Comparison of ENCODE assay signal across 17 cellular contexts in the genomic region with DNA sequence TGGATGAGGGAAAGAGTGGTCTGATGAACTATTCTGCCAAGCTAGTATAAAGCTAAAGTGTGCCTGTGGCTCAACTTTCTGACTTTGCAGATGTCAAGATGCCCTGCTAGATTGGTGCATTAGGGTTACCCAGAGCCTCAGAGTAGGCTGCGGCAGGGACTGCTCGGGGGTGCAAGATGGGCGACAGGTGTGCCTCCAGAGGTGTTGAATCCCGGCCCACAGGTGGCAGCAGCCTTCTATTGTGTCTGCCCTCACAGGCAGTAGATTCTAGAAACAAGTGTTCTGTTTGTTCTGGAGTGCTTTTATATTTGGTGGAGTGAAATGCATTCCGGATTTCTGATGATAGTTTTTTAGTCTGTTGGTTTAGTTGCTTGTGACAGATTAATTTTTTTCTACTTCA.
A peak's percentile ranks its signal among the peaks of the same experiment; 100 is the strongest.
DNase-seq lines count a peak whose midpoint lies in the region; ATAC-seq and TF ChIP-seq lines count a peak whose summit lies in the region.
"Had no signal": no experiment of that assay in that cellular context is flagged by ENCODE, and none has a peak within 500 bp of the region (broad histone marks: within the 10 kb centered on the region; RNA-seq: fewer than 3 reads in every experiment).

No MANE protein-coding gene starts in this region.

- H2BK15ac ChIP-seq in H9 (ENCODE audit: low read depth, low read length), result no peak overlapping the region

- no peak overlapping the region for H4K5ac ChIP-seq in H9 (ENCODE audit: insufficient read length, low read depth, low read length)

- no peak overlapping the region for H2AFZ ChIP-seq in H9 (ENCODE audit: low read length)

- H4K91ac ChIP-seq in H9 (ENCODE audit: insufficient read length, low read depth, low read length), result no peak overlapping the region

- H3T11ph ChIP-seq in H9 (ENCODE audit: low read length), result no peak overlapping the region

- H3K4me2 ChIP-seq in H9 (ENCODE audit: insufficient read depth, insufficient read length, low read length), result no peak overlapping the region

- H3K56ac ChIP-seq in H9 (ENCODE audit: insufficient read length, low read depth, low read length), result no peak overlapping the region

- H3K36me3 Mint-ChIP-seq in H9 (ENCODE audit: insufficient read depth in 1 of 3, low read depth in 3 of 3), result peaks cover 24 to 59% (median 57%) of the 10 kb centered on the region in 3 experiments; a peak in 6 of 7 replicates
- H3K36me3 Mint-ChIP-seq in memory B cell, result peaks cover 50% of the 10 kb centered on the region

- no peaks in the 10 kb centered on the region for H3K23me2 ChIP-seq in H9 (ENCODE audit: insufficient read length, low read depth, low read length, poor library complexity, severe bottlenecking)

- H3K18ac ChIP-seq in H9 (ENCODE audit: insufficient read length, low read depth, low read length), result no peak overlapping the region

- WGBS in H9 (ENCODE audit: extremely low coverage, insufficient read length, low lambda C conversion rate), result no CpG with 5 or more reads among the region's 5 CpGs

- H3K4me1 ChIP-seq in H9 (ENCODE audit: insufficient read depth, low read length), result no peaks in the 10 kb centered on the region
- H3K4me1 ChIP-seq: body of pancreas had no signal

- H3K27me3 Mint-ChIP-seq in H9 (ENCODE audit: low read depth), result no peaks in the 10 kb centered on the region
- H3K27me3 Mint-ChIP-seq in memory B cell, result no peaks in the 10 kb centered on the region
- H3K27me3 Mint-ChIP-seq: effector memory CD8-positive, alpha-beta T cell had no signal

- no peak overlapping the region for H3K4me3 Mint-ChIP-seq in H9
- no peak overlapping the region for H3K4me3 Mint-ChIP-seq in memory B cell
- H3K4me3 Mint-ChIP-seq: effector memory CD8-positive, alpha-beta T cell; nephron progenitor cell had no signal

- no peak overlapping the region for H2BK12ac ChIP-seq in H9 (ENCODE audit: insufficient read length, low read depth, low read length)

- H3K9me3 Mint-ChIP-seq in H9 (no peaks in the 10 kb centered on the region), memory B cell (no peaks in the 10 kb centered on the region)
- H3K9me3 Mint-ChIP-seq: effector memory CD8-positive, alpha-beta T cell; nephron progenitor cell had no signal

- H3K23ac ChIP-seq in H9 (ENCODE audit: insufficient read length, low read depth, low read length), result no peak overlapping the region

- no peaks in the 10 kb centered on the region for H3K79me1 ChIP-seq in H9 (ENCODE audit: insufficient read depth, low read depth, low read length, poor library complexity, severe bottlenecking)

- no peaks in the 10 kb centered on the region for H3K9me3 ChIP-seq in H9 (ENCODE audit: control insufficient read depth, low read depth, low read length)
- H3K9me3 ChIP-seq: body of pancreas had no signal

- H2BK20ac ChIP-seq in H9 (ENCODE audit: low read depth, low read length, poor library complexity, severe bottlenecking), result no peak overlapping the region

- H2BK120ac ChIP-seq in H9 (ENCODE audit: low read depth, low read length, poor library complexity, severe bottlenecking), result no peak overlapping the region

- H4K8ac ChIP-seq in H9 (replicated peaks; ENCODE audit: insufficient read length, low read depth, low read length), result no peak overlapping the region

- no peak overlapping the region for H3K4ac ChIP-seq in H9 (ENCODE audit: low read depth, low read length)

- no peak overlapping the region for H2AK5ac ChIP-seq in H9 (ENCODE audit: insufficient read length, low read length)

- DNase-seq in COR-L47 (lab: John Stamatoyannopoulos, UW) (peak; percentile 1), H9 (peak; percentile 49), SW480 (ENCODE audit: low spot score) (peak; percentile 11), memory B cell (ENCODE audit: low spot score in 2 of 2) (no peak), HuH-7.5 (ENCODE audit: low spot score) (no peak)
- DNase-seq: activated CD8-positive, alpha-beta memory T cell treated with anti-CD3 and anti-CD28 coated beads for 24 hours; body of pancreas; effector memory CD8-positive, alpha-beta T cell; glutamatergic neuron; KG1; NCI-H187; NCI-H446; nephron progenitor cell; stimulated activated naive CD4-positive, alpha-beta T cell treated with Interleukin-2 at 50 U/mL for 16 hours had no signal

- H2BK5ac ChIP-seq in H9 (ENCODE audit: insufficient read length, low read length), result no peak overlapping the region

- 0 out of 7 replicates have a peak overlapping the region, but pooled peaks of 1 of the 3 experiments have one; percentile 52 for H3K27ac Mint-ChIP-seq in H9
- peak overlapping the region; percentile 20 for H3K27ac Mint-ChIP-seq in memory B cell
- H3K27ac Mint-ChIP-seq: nephron progenitor cell had no signal

- peaks cover 2% of the 10 kb centered on the region in 2 experiments; a peak in 1 of 4 replicates for H3K4me1 Mint-ChIP-seq in H9
- H3K4me1 Mint-ChIP-seq in memory B cell, result peaks cover 4% of the 10 kb centered on the region
- H3K4me1 Mint-ChIP-seq: nephron progenitor cell had no signal

- TF ChIP-seq CTCF in H9 (conservative IDR thresholded peaks at IDR 0.05), result peak; percentile 46; the same call in 2 of the 3 replicates

- no peak overlapping the region for H3K14ac ChIP-seq in H9 (ENCODE audit: insufficient read depth, low read length)

- no peak overlapping the region for H3K27ac ChIP-seq in H9 (ENCODE audit: insufficient read length, low read depth, low read length)
- H3K27ac ChIP-seq: body of pancreas had no signal

- no peaks in the 10 kb centered on the region for H3K27me3 ChIP-seq in H9 (ENCODE audit: insufficient read depth, low read length)
- H3K27me3 ChIP-seq: body of pancreas had no signal

- ATAC-seq in memory B cell (ENCODE audit: low read depth) (no peak), HG03469 (IDR thresholded peaks at IDR 0.05; ENCODE audit: unreplicated experiment) (no peak), HG02759 (IDR thresholded peaks at IDR 0.05; ENCODE audit: unreplicated experiment) (no peak)
- ATAC-seq: activated CD4-positive, CD25-positive, alpha-beta regulatory T cell treated with anti-CD3 and anti-CD28 coated beads, Interleukin-2, amount 50 U/mL, for 24 hours; body of pancreas; effector memory CD8-positive, alpha-beta T cell had no signal

- no peak overlapping the region for H3K9ac ChIP-seq in H9 (ENCODE audit: extremely low read depth, insufficient read length, low read length)

- H4K20me1 ChIP-seq in H9 (ENCODE audit: control insufficient read depth, insufficient read depth, insufficient read length), result no peaks in the 10 kb centered on the region

- no peaks in the 10 kb centered on the region for H3K79me2 ChIP-seq in H9 (ENCODE audit: insufficient read depth, low read length)

Comparison
In these comparisons a context has a peak if more than half of its experiments do, and no peak if none do; other contexts are left out.
1. DNase-seq: peak in COR-L47 (single experiment), H9 (single experiment) and SW480 (single experiment); none in memory B cell (0 of 2) and HuH-7.5 (single experiment).